In the genomic region with DNA sequence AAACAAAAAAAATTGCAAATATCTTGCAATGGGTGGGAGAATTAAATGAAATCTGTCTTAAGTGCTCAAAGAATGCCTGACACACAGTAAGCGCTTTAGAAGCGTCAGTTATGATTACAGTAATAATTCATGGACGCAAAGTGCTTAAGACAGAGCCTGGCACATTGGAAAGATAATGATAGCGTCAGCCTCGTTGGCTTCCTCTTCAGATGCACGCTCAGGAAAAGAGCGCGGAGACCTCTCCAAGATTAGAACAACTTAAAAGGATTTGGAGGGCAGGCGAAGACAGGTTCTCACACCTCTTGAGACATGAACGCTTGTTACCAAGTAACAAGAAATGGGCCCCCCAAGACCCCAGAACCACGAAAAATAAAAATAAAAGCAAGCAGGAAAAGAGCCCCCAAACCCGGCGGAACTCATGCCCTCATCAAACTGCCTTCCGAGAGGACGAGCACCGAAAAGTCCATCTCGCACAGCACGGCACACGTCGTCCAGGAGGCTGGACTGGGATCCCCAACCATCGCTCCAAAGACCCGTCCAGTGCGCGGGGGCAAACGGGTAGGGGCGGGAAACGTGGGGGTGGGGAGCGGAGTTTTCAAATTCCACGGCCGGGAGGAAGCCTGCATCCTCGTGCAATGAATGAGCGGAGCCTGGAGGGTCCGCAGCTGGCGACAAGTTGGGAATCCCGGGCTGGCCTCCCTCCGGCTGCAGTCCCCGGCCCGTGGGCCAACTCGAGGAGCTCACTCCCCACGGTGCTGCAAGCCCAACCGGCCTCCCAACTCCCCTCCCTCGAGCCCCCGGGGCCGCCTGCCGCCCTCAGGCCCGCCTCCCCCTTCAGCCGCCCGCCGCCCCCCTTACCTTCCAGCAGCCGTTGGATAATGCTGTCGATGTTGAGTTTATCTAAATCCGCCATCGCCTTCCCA, we compare ENCODE assay signal across 8 cellular contexts. TPM values are rescaled to one million over a fixed set of nuclear protein-coding genes. Genes with fewer than 3 reads are reported as not detected.
DNase-seq lines count a peak whose midpoint lies in the region; ATAC-seq and TF ChIP-seq lines count a peak whose summit lies in the region.

No MANE protein-coding gene starts in this region.

- peaks cover 50% of the 10 kb centered on the region for H3K4me1 Mint-ChIP-seq in activated naive CD8-positive, alpha-beta T cell treated with anti-CD3 and anti-CD28 coated beads, Interleukin-2, amount 50 U/mL, for 24 hours

- peaks cover 32% of the 10 kb centered on the region for H3K36me3 Mint-ChIP-seq in activated naive CD8-positive, alpha-beta T cell treated with anti-CD3 and anti-CD28 coated beads, Interleukin-2, amount 50 U/mL, for 24 hours (ENCODE audit: low read depth)

- TF ChIP-seq POLR2A in prostate gland (IDR thresholded peaks at IDR 0.05): no peak

- H3K27ac Mint-ChIP-seq in activated naive CD8-positive, alpha-beta T cell treated with anti-CD3 and anti-CD28 coated beads, Interleukin-2, amount 50 U/mL, for 24 hours: peak overlapping the region; percentile 97

- ATAC-seq in HG02970 (IDR thresholded peaks at IDR 0.05; ENCODE audit: low FRiP score, unreplicated experiment) (peak; percentile 2), left ventricle myocardium superior (peak; percentile 41)
- ATAC-seq in activated naive CD8-positive, alpha-beta T cell treated with anti-CD3 and anti-CD28 coated beads, Interleukin-2, amount 50 U/mL, for 24 hours: peak; percentile 1

- H3K27ac ChIP-seq in prostate gland: peak overlapping the region; percentile 84 to 95

- H3K4me1 ChIP-seq in prostate gland (replicated peaks): peaks cover 8% of the 10 kb centered on the region

- no peaks in the 10 kb centered on the region for H3K27me3 Mint-ChIP-seq in activated naive CD8-positive, alpha-beta T cell treated with anti-CD3 and anti-CD28 coated beads, Interleukin-2, amount 50 U/mL, for 24 hours

- no peak for TF ChIP-seq CTCF in prostate gland (IDR thresholded peaks at IDR 0.05)

- intact Hi-C loops in left ventricle myocardium superior (cut with micrococcal nuclease): no loop called here
- intact Hi-C loops in prostate gland (cut with DNase I): no loop called here

- H3K36me3 ChIP-seq in prostate gland: no peaks in the 10 kb centered on the region

- peak; percentile 71 for DNase-seq in activated effector memory CD4-positive, alpha-beta T cell treated with anti-CD3 and anti-CD28 coated beads, Interleukin-2, amount 50 U/mL, for 16 hours
- no peak for DNase-seq in activated effector memory CD4-positive, alpha-beta T cell treated with Interleukin-2 at 50 U/mL for 16 hours
- DNase-seq in NCI-H526 treated with DMSO at 0.1 percent for 48 hours (lab: John Stamatoyannopoulos, UW) (peak; percentile 8), left ventricle myocardium superior (no peak), prostate gland (ENCODE audit: low spot score) (no peak)
- DNase-seq in activated naive CD8-positive, alpha-beta T cell treated with anti-CD3 and anti-CD28 coated beads, Interleukin-2, amount 50 U/mL, for 24 hours: peak; percentile 17
- no peak for DNase-seq in stimulated activated naive CD4-positive, alpha-beta T cell treated with Interleukin-2 at 50 U/mL for 16 hours (lab: John Stamatoyannopoulos, UW)

- peak overlapping the region; percentile 98 for H3K4me3 Mint-ChIP-seq in activated naive CD8-positive, alpha-beta T cell treated with anti-CD3 and anti-CD28 coated beads, Interleukin-2, amount 50 U/mL, for 24 hours

- peak overlapping the region; percentile 98 to 99 for H3K4me3 ChIP-seq in prostate gland

- H3K9me3 ChIP-seq in prostate gland: no peaks in the 10 kb centered on the region

- no peaks in the 10 kb centered on the region for H3K9me3 Mint-ChIP-seq in activated naive CD8-positive, alpha-beta T cell treated with anti-CD3 and anti-CD28 coated beads, Interleukin-2, amount 50 U/mL, for 24 hours

- under 1% methylated on average over 50 of the region's 53 CpGs for WGBS in prostate gland

- H3K27me3 ChIP-seq in prostate gland (replicated peaks; ENCODE audit: insufficient read depth): no peaks in the 10 kb centered on the region

RNA-seq across cellular contexts. Expression of a gene that starts 0.6 kb away (rescaled TPM):
- 193 TPM for total RNA-seq in left ventricle myocardium superior
- 100 to 1,000 TPM in 1 of 2 donors, 10 to 100 TPM in 1; 92.9 to 103 TPM for total RNA-seq in prostate gland

RNA-seq across cellular contexts. Expression of a gene that starts 53.1 kb away (rescaled TPM):
- total RNA-seq in left ventricle myocardium superior (10.4 TPM), prostate gland (10 to 100 TPM in 1 of 2 donors, 1 to 10 TPM in 1; 5.4 to 11.2 TPM)

Comparison
In these comparisons a context has a peak if more than half of its experiments do, and no peak if none do; other contexts are left out.
1. DNase-seq: peak in activated effector memory CD4-positive, alpha-beta T cell treated with anti-CD3 and anti-CD28 coated beads, Interleukin-2, amount 50 U/mL, for 16 hours (single experiment), NCI-H526 treated with DMSO at 0.1 percent for 48 hours (single experiment) and activated naive CD8-positive, alpha-beta T cell treated with anti-CD3 and anti-CD28 coated beads, Interleukin-2, amount 50 U/mL, for 24 hours (single experiment); none in activated effector memory CD4-positive, alpha-beta T cell treated with Interleukin-2 at 50 U/mL for 16 hours (single experiment), left ventricle myocardium superior (single experiment), prostate gland (single experiment) and stimulated activated naive CD4-positive, alpha-beta T cell treated with Interleukin-2 at 50 U/mL for 16 hours (single experiment).
2. Peak in every context shown above with its lines, with median percentiles within 50 percentile points of each other: ATAC-seq.